Comparison of ENCODE assay signal across 23 cellular contexts in the genomic region with DNA sequence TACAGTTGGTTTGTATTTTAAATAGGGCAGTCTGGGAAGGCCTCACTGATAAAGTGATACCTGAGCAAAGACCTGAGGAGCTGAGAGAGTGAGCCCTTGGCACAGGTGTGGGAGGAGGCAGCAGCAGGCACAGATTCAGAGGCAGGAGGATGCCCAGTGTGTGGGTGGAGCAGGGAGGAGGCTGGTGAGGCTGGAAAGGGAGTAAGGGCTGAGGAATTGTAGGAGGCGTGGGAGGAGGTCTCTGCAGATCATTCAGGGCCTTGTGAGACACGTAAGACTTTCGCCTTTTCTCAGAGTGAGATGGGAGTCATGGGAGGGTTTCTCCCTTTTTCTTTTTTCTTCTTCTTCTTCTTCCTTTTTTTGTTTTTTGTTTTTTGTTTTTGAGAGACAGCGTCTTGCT.
"Had no signal": no experiment of that assay in that cellular context is flagged by ENCODE, and none has a peak within 500 bp of the region (broad histone marks: within the 10 kb centered on the region; RNA-seq: fewer than 3 reads in every experiment).

No MANE protein-coding gene starts in this region.

- H3K4me1 Mint-ChIP-seq: activated CD4-positive, alpha-beta T cell treated with anti-CD3 and anti-CD28 coated beads for 36 hours; naive thymus-derived CD4-positive, alpha-beta T cell; stimulated activated naive CD8-positive, alpha-beta T cell treated with anti-CD3 and anti-CD28 coated beads, Interleukin-15, amount 100 ng/mL, for 72 hours had no signal

- H3K4me3 Mint-ChIP-seq: activated CD4-positive, alpha-beta T cell treated with anti-CD3 and anti-CD28 coated beads for 36 hours; activated naive CD8-positive, alpha-beta T cell; activated T-cell treated with anti-CD3 and anti-CD28 coated beads, Interleukin-2, amount 50 U/mL, for 72 hours; naive thymus-derived CD4-positive, alpha-beta T cell; stimulated activated naive CD8-positive, alpha-beta T cell treated with anti-CD3 and anti-CD28 coated beads, Interleukin-15, amount 100 ng/mL, for 72 hours had no signal

- H3K4me3 ChIP-seq: adrenal gland, gastroesophageal sphincter, hepatocyte, ovary, right lobe of liver, thyroid gland, upper lobe of right lung had no signal

- H3K27me3 Mint-ChIP-seq: activated CD4-positive, alpha-beta T cell treated with anti-CD3 and anti-CD28 coated beads for 36 hours; activated naive CD8-positive, alpha-beta T cell; naive thymus-derived CD4-positive, alpha-beta T cell; progenitor cell of endocrine pancreas; stimulated activated naive CD8-positive, alpha-beta T cell treated with anti-CD3 and anti-CD28 coated beads, Interleukin-15, amount 100 ng/mL, for 72 hours had no signal

- ATAC-seq: activated CD4-positive, alpha-beta T cell treated with anti-CD3 and anti-CD28 coated beads for 36 hours; activated T-cell treated with anti-CD3 and anti-CD28 coated beads, Interleukin-2, amount 50 U/mL, for 72 hours; gastroesophageal sphincter; naive thymus-derived CD4-positive, alpha-beta T cell; right lobe of liver; stimulated activated naive CD8-positive, alpha-beta T cell treated with anti-CD3 and anti-CD28 coated beads, Interleukin-15, amount 100 ng/mL, for 72 hours; upper lobe of right lung had no signal

- H3K27me3 ChIP-seq: adrenal gland, brain microvascular endothelial cell, gastroesophageal sphincter, hepatocyte, ovary, right lobe of liver, thyroid gland, upper lobe of right lung had no signal

- H3K4me1 ChIP-seq: right lobe of liver, thyroid gland had no signal

- H3K9me3 Mint-ChIP-seq: activated T-cell treated with anti-CD3 and anti-CD28 coated beads, Interleukin-2, amount 50 U/mL, for 72 hours; stimulated activated naive CD8-positive, alpha-beta T cell treated with anti-CD3 and anti-CD28 coated beads, Interleukin-15, amount 100 ng/mL, for 72 hours had no signal

- H3K9me3 ChIP-seq: adrenal gland, gastroesophageal sphincter, ovary, right lobe of liver, thyroid gland, upper lobe of right lung had no signal

- H3K36me3 Mint-ChIP-seq: activated naive CD8-positive, alpha-beta T cell had no signal

- H3K27ac Mint-ChIP-seq: activated CD4-positive, alpha-beta T cell treated with anti-CD3 and anti-CD28 coated beads for 36 hours; activated naive CD8-positive, alpha-beta T cell; activated T-cell treated with anti-CD3 and anti-CD28 coated beads, Interleukin-2, amount 50 U/mL, for 72 hours; progenitor cell of endocrine pancreas; stimulated activated naive CD8-positive, alpha-beta T cell treated with anti-CD3 and anti-CD28 coated beads, Interleukin-15, amount 100 ng/mL, for 72 hours had no signal

- H3K36me3 ChIP-seq: brain microvascular endothelial cell, ovary, right lobe of liver, thyroid gland had no signal

- H3K27ac ChIP-seq: adrenal gland, brain microvascular endothelial cell, gastroesophageal sphincter, hepatocyte, ovary, right lobe of liver, thyroid gland, upper lobe of right lung had no signal

- DNase-seq: activated CD4-positive, alpha-beta T cell treated with anti-CD3 and anti-CD28 coated beads for 36 hours; activated CD4-positive, CD25-positive, alpha-beta regulatory T cell; activated naive CD4-positive, alpha-beta T cell treated with Interleukin-2 at 50 U/mL for 16 hours; activated T-cell treated with anti-CD3 and anti-CD28 coated beads for 4 hours; activated T-cell treated with anti-CD3 and anti-CD28 coated beads, Interleukin-2, amount 50 U/mL, for 72 hours; adrenal gland; brain microvascular endothelial cell; dermis blood vessel endothelial cell; effector CD4-positive, alpha-beta T cell; midbrain; naive thymus-derived CD4-positive, alpha-beta T cell; ovary; right lobe of liver; stimulated activated CD4-positive, alpha-beta T cell treated with anti-CD3 and anti-CD28 coated beads, Interleukin-2, amount 100 ng/mL, for 48 hours; stimulated activated naive CD8-positive, alpha-beta T cell treated with anti-CD3 and anti-CD28 coated beads, Interleukin-15, amount 100 ng/mL, for 72 hours; substantia nigra; T-helper 1 cell; thyroid gland; upper lobe of right lung had no signal
